In the genomic region with DNA sequence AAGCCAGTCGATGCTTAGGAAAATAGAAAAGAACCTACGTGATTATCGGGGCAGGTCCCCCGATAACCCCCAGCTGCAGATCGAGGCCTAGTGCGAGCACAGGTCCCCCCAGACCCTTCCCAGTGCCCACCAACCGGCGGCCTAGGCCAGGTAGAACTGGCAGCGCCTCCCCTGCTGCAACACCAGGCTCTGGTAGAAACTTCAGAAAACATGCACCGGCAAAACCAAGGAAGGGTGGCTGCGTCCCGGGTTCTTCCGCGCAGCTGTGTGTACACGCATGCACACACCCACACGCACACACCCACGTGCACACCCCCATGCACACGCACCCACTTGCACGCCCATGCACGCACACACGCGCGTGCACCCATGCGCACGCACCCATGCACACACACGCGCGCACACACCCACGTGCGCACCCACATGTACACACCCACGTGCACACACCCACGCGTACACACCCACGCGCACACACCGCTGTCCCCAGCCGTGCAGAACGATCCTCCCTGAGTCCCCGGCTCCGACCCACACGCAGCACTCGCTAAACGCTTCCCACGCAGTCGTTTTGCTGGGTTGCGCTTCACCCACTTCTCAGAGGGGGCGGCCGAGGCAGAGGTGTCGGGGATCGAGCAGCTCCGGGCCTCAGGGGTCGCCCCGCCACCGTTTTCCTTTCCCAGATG, we compare ENCODE assay signal across 18 cellular contexts. TPM values are rescaled to one million over a fixed set of nuclear protein-coding genes. Genes with fewer than 3 reads are reported as not detected.
DNase-seq lines count a peak whose midpoint lies in the region; FAIRE-seq and TF ChIP-seq lines count a peak whose summit lies in the region.
"Had no signal": no experiment of that assay in that cellular context is flagged by ENCODE, and none has a peak within 500 bp of the region (broad histone marks: within the 10 kb centered on the region; RNA-seq: fewer than 3 reads in every experiment).

No MANE protein-coding gene starts in this region.

- TF ChIP-seq CTCF in endothelial cell of umbilical vein (IDR thresholded peaks at IDR 0.05; ENCODE audit: extremely low read depth in 1 of 2, insufficient read depth in 1 of 2, low read depth in 1 of 2, low read length in 2 of 2): no peak

- H3K4me3 Mint-ChIP-seq in T-helper 1 cell treated with Interleukin-12 subunit alpha and Interleukin-12 subunit beta and Interleukin-4 antibody, amounts not matched to agents 30 μg/mL and 1 μg/mL, for 36 hours: no peak overlapping the region
- H3K4me3 Mint-ChIP-seq: activated T-cell treated with anti-CD3 and anti-CD28 coated beads, Interleukin-2, amount 50 U/mL, for 24 hours; CD4-positive, CD25-positive, alpha-beta regulatory T cell had no signal

- H3K9me3 Mint-ChIP-seq in T-helper 1 cell treated with Interleukin-12 subunit alpha and Interleukin-12 subunit beta and Interleukin-4 antibody, amounts not matched to agents 30 μg/mL and 1 μg/mL, for 36 hours: peaks cover 6% of the 10 kb centered on the region

- intact Hi-C loops in endothelial cell of umbilical vein (cut with micrococcal nuclease): no loop called here
- intact Hi-C loops in posterior vena cava (cut with DNase I): no loop called here

- peaks cover 5% of the 10 kb centered on the region for H3K4me1 ChIP-seq in endothelial cell of umbilical vein (ENCODE audit: control insufficient read depth, extremely low read depth, insufficient read depth, low read length)

- H3K27me3 Mint-ChIP-seq in T-helper 1 cell treated with Interleukin-12 subunit alpha and Interleukin-12 subunit beta and Interleukin-4 antibody, amounts not matched to agents 30 μg/mL and 1 μg/mL, for 36 hours (ENCODE audit: low read depth): peaks cover 83% of the 10 kb centered on the region

- H3K9me1 ChIP-seq in endothelial cell of umbilical vein (replicated peaks; ENCODE audit: control insufficient read depth, extremely low read depth, insufficient read depth, low read length): no peaks in the 10 kb centered on the region

- H3K4me3 ChIP-seq in endothelial cell of umbilical vein (replicated peaks in 1 of 3; ENCODE audit: insufficient read depth in 1 of 3, low read depth in 1 of 3, low read length in 3 of 3): no peak overlapping the region
- H3K4me3 ChIP-seq: thoracic aorta had no signal

- CTCF ChIA-PET in endothelial cell of umbilical vein (lab: Charles Lee): interaction anchor here (1.1 kb wide), 1 partner anchor 87 kb away, joined by 3 read pairs; no protein-coding TSS in a partner anchor

- H3K4me1 Mint-ChIP-seq in T-helper 1 cell treated with Interleukin-12 subunit alpha and Interleukin-12 subunit beta and Interleukin-4 antibody, amounts not matched to agents 30 μg/mL and 1 μg/mL, for 36 hours (ENCODE audit: low read depth): peaks cover 10% of the 10 kb centered on the region

- H3K27me3 ChIP-seq in endothelial cell of umbilical vein (ENCODE audit: control insufficient read depth in 2 of 2, insufficient read depth in 2 of 2, low read length in 2 of 2): peaks cover 69 to 70% of the 10 kb centered on the region in 2 experiments

- no peaks in the 10 kb centered on the region for H4K20me1 ChIP-seq in endothelial cell of umbilical vein (replicated peaks; ENCODE audit: control insufficient read depth, extremely low read depth, insufficient read depth, low read length)

- FAIRE-seq in endothelial cell of umbilical vein (lab: Jason Lieb, UNC): no peak

- no peak overlapping the region for H3K4me2 ChIP-seq in endothelial cell of umbilical vein (ENCODE audit: insufficient read depth, low read length)

- BruUV-seq in endothelial cell of umbilical vein (replicated peaks; lab: Mats Ljungman, UMichigan): no TSS peak

- H3K9ac ChIP-seq in endothelial cell of umbilical vein (replicated peaks; ENCODE audit: extremely low read depth, insufficient read depth, low read length): no peak overlapping the region

- H3K27ac Mint-ChIP-seq in T-helper 1 cell treated with Interleukin-12 subunit alpha and Interleukin-12 subunit beta and Interleukin-4 antibody, amounts not matched to agents 30 μg/mL and 1 μg/mL, for 36 hours: peak overlapping the region; percentile 62
- H3K27ac Mint-ChIP-seq: activated T-cell treated with anti-CD3 and anti-CD28 coated beads, Interleukin-2, amount 50 U/mL, for 24 hours had no signal

- H3K79me2 ChIP-seq in endothelial cell of umbilical vein (ENCODE audit: control insufficient read depth, insufficient read depth, low read length): no peaks in the 10 kb centered on the region

- no peaks in the 10 kb centered on the region for H3K36me3 ChIP-seq in endothelial cell of umbilical vein (ENCODE audit: control insufficient read depth in 2 of 2, extremely low read depth in 1 of 2, insufficient read depth in 2 of 2, low read length in 2 of 2)
- H3K36me3 ChIP-seq: thoracic aorta had no signal

- peaks cover 7% of the 10 kb centered on the region for H3K36me3 Mint-ChIP-seq in T-helper 1 cell treated with Interleukin-12 subunit alpha and Interleukin-12 subunit beta and Interleukin-4 antibody, amounts not matched to agents 30 μg/mL and 1 μg/mL, for 36 hours (ENCODE audit: low read depth)

- dilution Hi-C loops in endothelial cell of umbilical vein (cut with MboI; ENCODE audit: extremely low pct_ligation_motif_present, low sequenced_read_pairs): no loop called here

- no peak for TF ChIP-seq POLR2A in endothelial cell of umbilical vein (IDR thresholded peaks at IDR 0.05; ENCODE audit: low read depth, low read length)

- POLR2A ChIA-PET in endothelial cell of umbilical vein (lab: Charles Lee): no interaction called here

- no peak for DNase-seq in T-helper 1 cell
- DNase-seq in endothelial cell of umbilical vein (ENCODE audit: low read depth, low spot score): no peak
- peak; percentile 76 for DNase-seq in posterior vena cava (ENCODE audit: low spot score)
- no peak for DNase-seq in kidney tubule cell (ENCODE audit: low spot score)
- DNase-seq in A172 (ENCODE audit: low spot score): no peak
- DNase-seq: 8988T; activated T-cell treated with anti-CD3 and anti-CD28 coated beads, Interleukin-2, amount 50 U/mL, for 24 hours; anterior cingulate cortex; CD4-positive, CD25-positive, alpha-beta regulatory T cell; dermis blood vessel endothelial cell; mammary epithelial cell; NCI-H1105; NCI-H226 had no signal

- H3K27ac ChIP-seq in endothelial cell of umbilical vein (ENCODE audit: insufficient read depth, low read depth, low read length): no peak overlapping the region
- H3K27ac ChIP-seq: thoracic aorta, VCaP had no signal

- no peak overlapping the region for H2AFZ ChIP-seq in endothelial cell of umbilical vein (ENCODE audit: low read depth, low read length)

- H3K9me3 ChIP-seq in endothelial cell of umbilical vein (replicated peaks; ENCODE audit: control insufficient read depth, insufficient read depth, low read length): no peaks in the 10 kb centered on the region
- H3K9me3 ChIP-seq: thoracic aorta had no signal

RNA-seq across cellular contexts. Expression of gene TSPEAR, which starts 5.2 kb away (rescaled TPM):
- not detected in 2 replicates for total RNA-seq in endothelial cell of umbilical vein
- polyA plus RNA-seq in endothelial cell of umbilical vein: 0.01 TPM in 1 of 2 replicates, not detected in the other
- not detected in 2 replicates for polyA plus RNA-seq in endothelial cell of umbilical vein (2011; cell fraction: cytosol; rRNA removed)
- not detected in 2 replicates for polyA plus RNA-seq in endothelial cell of umbilical vein (2011; cell fraction: nucleus; rRNA removed)
- polyA plus RNA-seq in endothelial cell of umbilical vein (2012): 0.08 TPM in 1 of 2 replicates, not detected in the other
- not detected in 2 replicates for polyA minus RNA-seq in endothelial cell of umbilical vein
- not detected for polyA minus RNA-seq in endothelial cell of umbilical vein (2011; cell fraction: cytosol; rRNA and poly(A)+ RNA removed)
- not detected in 2 replicates for polyA minus RNA-seq in endothelial cell of umbilical vein (2011; cell fraction: nucleus; rRNA and poly(A)+ RNA removed)
- under 1 TPM; 0.14 to 0.48 TPM for total RNA-seq in posterior vena cava
- total RNA-seq in A172 (2014; rRNA removed; shearing (Covaris generic)): 0.17 TPM in 1 of 2 replicates, not detected in the other
- total RNA-seq: CD4-positive, CD25-positive, alpha-beta regulatory T cell; Daoy; fibroblast of lung; mammary epithelial cell; thoracic aorta had no signal
- polyA plus RNA-seq: fibroblast of lung, mammary epithelial cell had no signal

RNA-seq across cellular contexts. Expression of gene KRTAP10-12, which starts 9.2 kb away (rescaled TPM):
- not detected in 2 replicates for total RNA-seq in endothelial cell of umbilical vein
- polyA plus RNA-seq in endothelial cell of umbilical vein: not detected in 2 replicates
- not detected in 2 replicates for polyA plus RNA-seq in endothelial cell of umbilical vein (2011; cell fraction: cytosol; rRNA removed)
- not detected in 2 replicates for polyA plus RNA-seq in endothelial cell of umbilical vein (2011; cell fraction: nucleus; rRNA removed)
- not detected in 2 replicates for polyA plus RNA-seq in endothelial cell of umbilical vein (2012)
- polyA minus RNA-seq in endothelial cell of umbilical vein: not detected in 2 replicates
- not detected for polyA minus RNA-seq in endothelial cell of umbilical vein (2011; cell fraction: cytosol; rRNA and poly(A)+ RNA removed)
- polyA minus RNA-seq in endothelial cell of umbilical vein (2011; cell fraction: nucleus; rRNA and poly(A)+ RNA removed): not detected in 2 replicates
- not detected for total RNA-seq in posterior vena cava
- total RNA-seq in A172 (2014; rRNA removed; shearing (Covaris generic)): not detected in 2 replicates
- total RNA-seq: CD4-positive, CD25-positive, alpha-beta regulatory T cell; Daoy; dermis blood vessel endothelial cell; fibroblast of lung; mammary epithelial cell; thoracic aorta had no signal
- polyA plus RNA-seq: CD4-positive, CD25-positive, alpha-beta regulatory T cell; fibroblast of lung; mammary epithelial cell had no signal

RNA-seq across cellular contexts. Expression of gene KRTAP12-1, which starts 24.2 kb away (rescaled TPM):
- total RNA-seq in endothelial cell of umbilical vein: not detected in 2 replicates
- polyA plus RNA-seq in endothelial cell of umbilical vein: not detected in 2 replicates
- polyA plus RNA-seq in endothelial cell of umbilical vein (2011; cell fraction: cytosol; rRNA removed): not detected in 2 replicates
- polyA plus RNA-seq in endothelial cell of umbilical vein (2011; cell fraction: nucleus; rRNA removed): not detected in 2 replicates
- not detected in 2 replicates for polyA plus RNA-seq in endothelial cell of umbilical vein (2012)
- polyA minus RNA-seq in endothelial cell of umbilical vein: not detected in 2 replicates
- polyA minus RNA-seq in endothelial cell of umbilical vein (2011; cell fraction: cytosol; rRNA and poly(A)+ RNA removed): not detected
- not detected in 2 replicates for polyA minus RNA-seq in endothelial cell of umbilical vein (2011; cell fraction: nucleus; rRNA and poly(A)+ RNA removed)
- not detected for total RNA-seq in posterior vena cava
- total RNA-seq in A172 (2014; rRNA removed; shearing (Covaris generic)): not detected in 2 replicates
- total RNA-seq: CD4-positive, CD25-positive, alpha-beta regulatory T cell; Daoy; dermis blood vessel endothelial cell; fibroblast of lung; mammary epithelial cell; thoracic aorta had no signal
- polyA plus RNA-seq: CD4-positive, CD25-positive, alpha-beta regulatory T cell; fibroblast of lung; mammary epithelial cell had no signal

RNA-seq across cellular contexts. Expression of gene KRTAP12-2, which starts 39.4 kb away (rescaled TPM):
- total RNA-seq in endothelial cell of umbilical vein: not detected in 2 replicates
- not detected in 2 replicates for polyA plus RNA-seq in endothelial cell of umbilical vein
- polyA plus RNA-seq in endothelial cell of umbilical vein (2011; cell fraction: cytosol; rRNA removed): not detected in 2 replicates
- polyA plus RNA-seq in endothelial cell of umbilical vein (2011; cell fraction: nucleus; rRNA removed): not detected in 2 replicates
- not detected in 2 replicates for polyA plus RNA-seq in endothelial cell of umbilical vein (2012)
- not detected in 2 replicates for polyA minus RNA-seq in endothelial cell of umbilical vein
- polyA minus RNA-seq in endothelial cell of umbilical vein (2011; cell fraction: cytosol; rRNA and poly(A)+ RNA removed): not detected
- polyA minus RNA-seq in endothelial cell of umbilical vein (2011; cell fraction: nucleus; rRNA and poly(A)+ RNA removed): not detected in 2 replicates
- under 1 TPM in 1 of 2 donors, not detected in 1; 0.48 TPM for total RNA-seq in posterior vena cava
- not detected in 2 replicates for total RNA-seq in A172 (2014; rRNA removed; shearing (Covaris generic))
- total RNA-seq: CD4-positive, CD25-positive, alpha-beta regulatory T cell; Daoy; dermis blood vessel endothelial cell; fibroblast of lung; mammary epithelial cell; thoracic aorta had no signal
- polyA plus RNA-seq: CD4-positive, CD25-positive, alpha-beta regulatory T cell; fibroblast of lung; mammary epithelial cell had no signal

RNA-seq across cellular contexts. Expression of gene KRTAP12-3, which starts 48.4 kb away (rescaled TPM):
- total RNA-seq in endothelial cell of umbilical vein: not detected in 2 replicates
- polyA plus RNA-seq in endothelial cell of umbilical vein: not detected in 2 replicates
- not detected in 2 replicates for polyA plus RNA-seq in endothelial cell of umbilical vein (2011; cell fraction: cytosol; rRNA removed)
- not detected in 2 replicates for polyA plus RNA-seq in endothelial cell of umbilical vein (2011; cell fraction: nucleus; rRNA removed)
- polyA plus RNA-seq in endothelial cell of umbilical vein (2012): not detected in 2 replicates
- polyA minus RNA-seq in endothelial cell of umbilical vein: not detected in 2 replicates
- polyA minus RNA-seq in endothelial cell of umbilical vein (2011; cell fraction: cytosol; rRNA and poly(A)+ RNA removed): not detected
- polyA minus RNA-seq in endothelial cell of umbilical vein (2011; cell fraction: nucleus; rRNA and poly(A)+ RNA removed): not detected in 2 replicates
- not detected for total RNA-seq in posterior vena cava
- not detected in 2 replicates for total RNA-seq in A172 (2014; rRNA removed; shearing (Covaris generic))
- total RNA-seq: CD4-positive, CD25-positive, alpha-beta regulatory T cell; Daoy; dermis blood vessel endothelial cell; fibroblast of lung; mammary epithelial cell; thoracic aorta had no signal
- polyA plus RNA-seq: CD4-positive, CD25-positive, alpha-beta regulatory T cell; fibroblast of lung; mammary epithelial cell had no signal
